22 cellular contexts compared by ENCODE assay signal in the genomic region with DNA sequence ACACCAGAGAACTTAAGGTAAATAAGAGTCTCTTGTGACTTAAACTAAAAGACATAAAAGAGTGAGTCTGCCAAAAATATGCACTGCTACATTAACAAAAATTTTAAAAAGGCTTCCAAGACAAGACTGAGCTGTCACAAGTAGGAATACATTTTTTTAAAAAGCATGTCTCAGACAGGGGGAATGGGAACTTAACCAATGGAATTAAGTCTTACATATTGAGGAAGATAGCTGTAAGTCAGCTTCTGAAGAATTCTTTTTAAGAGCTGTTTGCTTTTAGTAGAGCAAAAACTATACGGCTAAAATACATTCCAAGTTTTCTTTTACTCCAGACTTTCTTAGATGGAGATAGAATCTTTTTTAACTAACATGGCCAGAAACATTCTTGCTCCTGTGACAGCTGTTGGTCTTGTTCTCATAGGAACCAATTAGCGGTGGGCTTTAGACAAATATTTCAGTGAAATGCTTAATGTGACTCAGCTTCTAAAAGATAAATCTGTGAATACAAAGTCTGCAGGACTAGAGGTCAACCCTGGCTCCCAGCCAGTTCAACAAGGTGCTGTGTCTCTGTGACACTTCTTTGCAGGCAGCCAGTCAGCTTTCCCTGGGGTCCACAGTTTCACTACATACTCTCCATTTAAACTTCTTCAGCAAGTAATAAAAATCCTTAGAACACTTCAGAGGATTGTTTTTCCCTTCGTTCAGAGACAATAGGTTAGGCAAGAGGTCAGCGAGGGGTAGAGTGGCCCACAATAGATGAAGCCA.
DNase-seq lines count a peak whose midpoint lies in the region; ATAC-seq, FAIRE-seq and TF ChIP-seq lines count a peak whose summit lies in the region.
"Had no signal": no experiment of that assay in that cellular context is flagged by ENCODE, and none has a peak within 500 bp of the region (broad histone marks: within the 10 kb centered on the region; RNA-seq: fewer than 3 reads in every experiment).

No MANE protein-coding gene starts in this region.

- H3K9me3 ChIP-seq in breast epithelium (no peaks in the 10 kb centered on the region), HepG2 (ENCODE audit: low read length) (no peaks in the 10 kb centered on the region), sigmoid colon (no peaks in the 10 kb centered on the region)
- H3K9me3 ChIP-seq: adrenal gland, upper lobe of left lung had no signal

- ATAC-seq in HepG2 (no peak), GM19324 (IDR thresholded peaks at IDR 0.05; ENCODE audit: low FRiP score, unreplicated experiment) (no peak), GM19035 (IDR thresholded peaks at IDR 0.05; ENCODE audit: unreplicated experiment) (no peak)
- ATAC-seq: activated CD8-positive, alpha-beta T cell treated with anti-CD3 and anti-CD28 coated beads, Interleukin-2, amount 10 ng/mL, durations not matched to agents 7 days and 5 days; Panc1 had no signal

- WGBS in HepG2 (ENCODE audit: low lambda C conversion rate): 2% methylated on average over 4 of the region's 4 CpGs
- 55 to 56% methylated on average over 4 of the region's 4 CpGs for WGBS in sigmoid colon, 2 donors

- H3K4me3 Mint-ChIP-seq in MCF 10A (ENCODE audit: unreplicated experiment) (no peak overlapping the region), chondrocyte (ENCODE audit: unreplicated experiment) (no peak overlapping the region)
- H3K4me3 Mint-ChIP-seq: activated CD8-positive, alpha-beta T cell treated with anti-CD3 and anti-CD28 coated beads, Interleukin-2, amount 10 ng/mL, durations not matched to agents 7 days and 5 days; activated T-helper 1 cell treated with anti-CD3 and anti-CD28 coated beads, Interleukin-12 subunit alpha, Interleukin-12 subunit beta, Interleukin-2, Interleukin-4 antibody, amounts not matched to agents 30 ng/mL and 10 ng/mL and 1 ng/mL, durations not matched to agents 14 hours and 24 hours and 36 hours; IgD-negative memory B cell had no signal

- no peak for TF ChIP-seq RAD21 in HepG2 (CRISPR knock-in tag; IDR thresholded peaks at IDR 0.05)

- H3K27me3 Mint-ChIP-seq in MCF 10A (ENCODE audit: insufficient read depth, unreplicated experiment) (no peaks in the 10 kb centered on the region), chondrocyte (ENCODE audit: low read depth) (no peaks in the 10 kb centered on the region)

- peak; percentile 35 for DNase-seq in MCF 10A (ENCODE audit: unreplicated experiment)
- DNase-seq in breast epithelium (ENCODE audit: low spot score in 2 of 2): no peak
- no peak for DNase-seq in chondrocyte (ENCODE audit: low spot score)
- peak; percentile 3 for DNase-seq in HepG2 (ENCODE audit: low spot score)
- peak; percentile 70 for DNase-seq in sigmoid colon
- DNase-seq in NCI-H524 treated with DMSO at 0.1 percent for 48 hours (lab: John Stamatoyannopoulos, UW): no peak
- DNase-seq: activated CD8-positive, alpha-beta T cell treated with anti-CD3 and anti-CD28 coated beads, Interleukin-2, amount 10 ng/mL, durations not matched to agents 7 days and 5 days; COR-L47; dermis blood vessel endothelial cell; GDM1; NCI-H1092 treated with DMSO at 0.1 percent for 48 hours; NCI-H748 treated with DMSO at 0.1 percent for 48 hours; stimulated activated naive CD4-positive, alpha-beta T cell; upper lobe of left lung had no signal

- no peak for TF ChIP-seq CTCF in MCF 10A (IDR thresholded peaks at IDR 0.05; ENCODE audit: unreplicated experiment)
- no peak for TF ChIP-seq CTCF in breast epithelium (IDR thresholded peaks at IDR 0.05)
- TF ChIP-seq CTCF in chondrocyte (IDR thresholded peaks at IDR 0.05): no peak
- TF ChIP-seq CTCF in HepG2 (CRISPR knock-in tag; IDR thresholded peaks at IDR 0.05): no peak
- TF ChIP-seq CTCF in sigmoid colon (IDR thresholded peaks at IDR 0.05): no peak

- TF ChIP-seq EP300 in HepG2 (IDR thresholded peaks at IDR 0.05; ENCODE audit: low read depth in 2 of 2, low read length in 2 of 2) (no peak), HepG2 (CRISPR knock-in tag; IDR thresholded peaks at IDR 0.05; ENCODE audit: borderline replicate concordance) (no peak), sigmoid colon (IDR thresholded peaks at IDR 0.05) (no peak)

- H3K9ac ChIP-seq in HepG2 (ENCODE audit: insufficient read depth, low read depth, low read length): no peak overlapping the region

- no peak for TF ChIP-seq POLR2A in breast epithelium (IDR thresholded peaks at IDR 0.05)
- TF ChIP-seq POLR2A in HepG2 (IDR thresholded peaks at IDR 0.05; ENCODE audit: insufficient read depth in 1 of 2, low read depth in 2 of 2, low read length in 2 of 2): no peak
- no peak for TF ChIP-seq POLR2A in sigmoid colon (IDR thresholded peaks at IDR 0.05)

- no TSS peak for BruUV-seq in MCF 10A (replicated peaks; lab: Mats Ljungman, UMichigan)
- no TSS peak for BruUV-seq in HepG2 (replicated peaks; lab: Mats Ljungman, UMichigan)

- H3K4me1 ChIP-seq in breast epithelium (no peaks in the 10 kb centered on the region), HepG2 (ENCODE audit: insufficient read depth, low read length) (no peaks in the 10 kb centered on the region), sigmoid colon (no peaks in the 10 kb centered on the region)
- H3K4me1 ChIP-seq: upper lobe of left lung had no signal

- H3K27ac Mint-ChIP-seq in MCF 10A (ENCODE audit: low read depth, unreplicated experiment) (no peak overlapping the region), chondrocyte (ENCODE audit: unreplicated experiment) (peak overlapping the region; percentile 52)
- H3K27ac Mint-ChIP-seq: activated CD8-positive, alpha-beta T cell treated with anti-CD3 and anti-CD28 coated beads, Interleukin-2, amount 10 ng/mL, durations not matched to agents 7 days and 5 days; activated T-helper 1 cell treated with anti-CD3 and anti-CD28 coated beads, Interleukin-12 subunit alpha, Interleukin-12 subunit beta, Interleukin-2, Interleukin-4 antibody, amounts not matched to agents 30 ng/mL and 10 ng/mL and 1 ng/mL, durations not matched to agents 14 hours and 24 hours and 36 hours; IgD-negative memory B cell had no signal

- H3K79me2 ChIP-seq in HepG2 (ENCODE audit: insufficient read depth, low read length): no peaks in the 10 kb centered on the region

- H3K4me1 Mint-ChIP-seq in MCF 10A (ENCODE audit: insufficient read depth, unreplicated experiment) (peaks cover 11% of the 10 kb centered on the region), chondrocyte (ENCODE audit: low read depth) (peaks cover 12% of the 10 kb centered on the region)

- H3K4me2 ChIP-seq in HepG2 (ENCODE audit: low read depth, low read length): no peak overlapping the region

- no peaks in the 10 kb centered on the region for H3K36me3 Mint-ChIP-seq in MCF 10A (ENCODE audit: insufficient read depth, unreplicated experiment)
- no peaks in the 10 kb centered on the region for H3K36me3 Mint-ChIP-seq in chondrocyte (ENCODE audit: low read depth)
- H3K36me3 Mint-ChIP-seq: IgD-negative memory B cell had no signal

- H3K4me3 ChIP-seq in breast epithelium (no peak overlapping the region), HepG2 (replicated peaks in 1 of 3; ENCODE audit: insufficient read depth in 1 of 3, low read depth in 2 of 3, low read length in 3 of 3) (no peak overlapping the region), sigmoid colon (no peak overlapping the region)
- H3K4me3 ChIP-seq: adrenal gland, upper lobe of left lung had no signal

- H3K27ac ChIP-seq in breast epithelium (peak overlapping the region in 1 of 2 donors; percentile 52), HepG2 (ENCODE audit: extremely low read length, insufficient read depth, low read length) (no peak overlapping the region), sigmoid colon (no peak overlapping the region)
- H3K27ac ChIP-seq: adrenal gland, VCaP had no signal

- no peaks in the 10 kb centered on the region for H3K36me3 ChIP-seq in breast epithelium
- H3K36me3 ChIP-seq in HepG2 (replicated peaks in 1 of 2; ENCODE audit: control insufficient read depth in 1 of 2, insufficient read depth in 2 of 2, low read length in 2 of 2): no peaks in the 10 kb centered on the region
- no peaks in the 10 kb centered on the region for H3K36me3 ChIP-seq in sigmoid colon
- H3K36me3 ChIP-seq: adrenal gland, upper lobe of left lung had no signal

- intact Hi-C loops in MCF 10A (cut with micrococcal nuclease) (loop anchor here (5.0 kb wide), 1 partner anchor 84 kb away; no protein-coding TSS in a partner anchor), breast epithelium (cut with DNase I; ENCODE audit: low total_unique reads) (no loop called here), HepG2 (cut with micrococcal nuclease; ENCODE audit: unreplicated experiment) (no loop called here), sigmoid colon (cut with DNase I) (no loop called here)

- H3K27me3 ChIP-seq in breast epithelium (no peaks in the 10 kb centered on the region), HepG2 (ENCODE audit: control insufficient read depth in 1 of 2, insufficient read depth in 2 of 2, low read length in 2 of 2) (no peaks in the 10 kb centered on the region), sigmoid colon (no peaks in the 10 kb centered on the region)
- H3K27me3 ChIP-seq: adrenal gland, upper lobe of left lung had no signal

- H2AFZ ChIP-seq in HepG2 (ENCODE audit: low read length): no peak overlapping the region

- in situ Hi-C loops in HepG2 (cut with HindIII; ENCODE audit: extremely low pct_ligation_motif_present, low pct_unique_long_range_greater_than_20kb): no loop called here

- H3K9me3 Mint-ChIP-seq in MCF 10A (ENCODE audit: unreplicated experiment): no peaks in the 10 kb centered on the region
- no peaks in the 10 kb centered on the region for H3K9me3 Mint-ChIP-seq in chondrocyte (ENCODE audit: low read depth)
- H3K9me3 Mint-ChIP-seq: activated T-helper 1 cell treated with anti-CD3 and anti-CD28 coated beads, Interleukin-12 subunit alpha, Interleukin-12 subunit beta, Interleukin-2, Interleukin-4 antibody, amounts not matched to agents 30 ng/mL and 10 ng/mL and 1 ng/mL, durations not matched to agents 14 hours and 24 hours and 36 hours had no signal

- no peak for FAIRE-seq in HepG2 (lab: Jason Lieb, UNC)
- FAIRE-seq: GM12892 had no signal

- CTCF ChIA-PET in MCF 10A (lab: Yijun Ruan, JAX) (no interaction called here), HepG2 (lab: Yijun Ruan, JAX; ENCODE audit: low intra/inter-chr PET ratio, low total read pairs) (no interaction called here)

- no peaks in the 10 kb centered on the region for H4K20me1 ChIP-seq in HepG2 (ENCODE audit: insufficient read depth, low read length)

- POLR2A ChIA-PET in MCF 10A (lab: Yijun Ruan, JAX): no interaction called here
- POLR2A ChIA-PET in HepG2 (lab: Yijun Ruan, JAX): no interaction called here

TF ChIP-seq in HepG2, 621 proteins besides CTCF, POLR2A, EP300 and RAD21 (continues in another document):
- TF ChIP-seq, protein P1, sequence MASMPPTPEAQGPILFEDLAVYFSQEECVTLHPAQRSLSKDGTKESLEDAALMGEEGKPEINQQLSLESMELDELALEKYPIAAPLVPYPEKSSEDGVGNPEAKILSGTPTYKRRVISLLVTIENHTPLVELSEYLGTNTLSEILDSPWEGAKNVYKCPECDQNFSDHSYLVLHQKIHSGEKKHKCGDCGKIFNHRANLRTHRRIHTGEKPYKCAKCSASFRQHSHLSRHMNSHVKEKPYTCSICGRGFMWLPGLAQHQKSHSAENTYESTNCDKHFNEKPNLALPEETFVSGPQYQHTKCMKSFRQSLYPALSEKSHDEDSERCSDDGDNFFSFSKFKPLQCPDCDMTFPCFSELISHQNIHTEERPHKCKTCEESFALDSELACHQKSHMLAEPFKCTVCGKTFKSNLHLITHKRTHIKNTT (CRISPR knock-in tag; IDR thresholded peaks at IDR 0.05): no peak
- TF ChIP-seq GTF2F1 (IDR thresholded peaks at IDR 0.05; ENCODE audit: low read length): no peak

Comparison
In these comparisons a context has a peak if more than half of its experiments do, and no peak if none do; other contexts are left out.
1. DNase-seq: peak in MCF 10A (single experiment), HepG2 (single experiment) and sigmoid colon (single experiment); none in breast epithelium (0 of 2), chondrocyte (single experiment) and NCI-H524 treated with DMSO at 0.1 percent for 48 hours (single experiment).